In genomic region chr11:78930810-78931209, GRCh38 we compare ENCODE assay signal across 25 cellular contexts.
"Had no signal": no experiment of that assay in that cellular context is flagged by ENCODE, and none has a peak within 500 bp of the region (broad histone marks: within the 10 kb centered on the region; RNA-seq: fewer than 3 reads in every experiment).

No MANE protein-coding gene starts in this region.

- H3K4me3 ChIP-seq: adrenal gland, body of pancreas, left ventricle myocardium inferior, lung, thoracic aorta, upper lobe of right lung had no signal

- H3K27ac Mint-ChIP-seq: activated naive CD4-positive, alpha-beta T cell treated with anti-CD3 and anti-CD28 coated beads for 36 hours; activated naive CD8-positive, alpha-beta T cell treated with anti-CD3 and anti-CD28 coated beads for 36 hours; activated T-cell treated with anti-CD3 and anti-CD28 coated beads, Interleukin-2, amount 50 U/mL, for 72 hours; naive thymus-derived CD4-positive, alpha-beta T cell; T-helper 2 cell treated with Interferon-gamma antibody and Interleukin-4, amounts not matched to agents 5 μg/mL and 100 μg/mL, for 36 hours had no signal

- H3K27me3 ChIP-seq: adrenal gland, body of pancreas, foreskin keratinocyte, upper lobe of right lung had no signal

- DNase-seq: activated CD4-positive, alpha-beta T cell treated with anti-CD3 and anti-CD28 coated beads for 4 hours; activated CD4-positive, alpha-beta T cell treated with anti-CD3 and anti-CD28 coated beads, Interleukin-2, amount 50 U/mL, for 4 hours; activated naive CD4-positive, alpha-beta T cell treated with anti-CD3 and anti-CD28 coated beads for 36 hours; activated naive CD8-positive, alpha-beta T cell treated with anti-CD3 and anti-CD28 coated beads for 36 hours; activated T-cell treated with anti-CD3 and anti-CD28 coated beads for 4 hours; activated T-cell treated with anti-CD3 and anti-CD28 coated beads, Interleukin-2, amount 50 U/mL, for 72 hours; adrenal gland; aorta; body of pancreas; caudate nucleus; cortex of kidney; foreskin keratinocyte; islet precursor cell; left ventricle myocardium inferior; naive thymus-derived CD4-positive, alpha-beta T cell; right cardiac atrium; stimulated activated CD4-positive, alpha-beta T cell treated with anti-CD3 and anti-CD28 coated beads, Interleukin-12 subunit alpha, Interleukin-12 subunit beta, amount 100 ng/mL, for 4 hours; stimulated activated CD4-positive, alpha-beta T cell treated with anti-CD3 and anti-CD28 coated beads, Interleukin-4, amount 100 ng/mL, for 1 hour; stimulated activated naive CD8-positive, alpha-beta T cell treated with anti-CD3 and anti-CD28 coated beads, Interleukin-15, Interleukin-2, amounts not matched to agents 100 U/mL and 50 U/mL, for 24 hours; T-helper 1 cell; upper lobe of right lung had no signal

- H3K36me3 ChIP-seq: adrenal gland, left ventricle myocardium inferior, thoracic aorta, upper lobe of right lung had no signal

- H3K9me3 Mint-ChIP-seq: activated naive CD4-positive, alpha-beta T cell treated with anti-CD3 and anti-CD28 coated beads for 36 hours; activated naive CD8-positive, alpha-beta T cell treated with anti-CD3 and anti-CD28 coated beads for 36 hours; activated T-cell treated with anti-CD3 and anti-CD28 coated beads, Interleukin-2, amount 50 U/mL, for 72 hours; naive thymus-derived CD4-positive, alpha-beta T cell; T-helper 2 cell treated with Interferon-gamma antibody and Interleukin-4, amounts not matched to agents 5 μg/mL and 100 μg/mL, for 36 hours had no signal

- H3K4me1 ChIP-seq: adrenal gland, body of pancreas, foreskin keratinocyte, left ventricle myocardium inferior had no signal

- H3K4me1 Mint-ChIP-seq: activated naive CD8-positive, alpha-beta T cell treated with anti-CD3 and anti-CD28 coated beads for 36 hours had no signal

- H3K27ac ChIP-seq: adrenal gland, body of pancreas, foreskin keratinocyte, left ventricle myocardium inferior, thoracic aorta, upper lobe of right lung had no signal

- H3K36me3 Mint-ChIP-seq: activated naive CD8-positive, alpha-beta T cell treated with anti-CD3 and anti-CD28 coated beads for 36 hours; naive thymus-derived CD4-positive, alpha-beta T cell had no signal

- H3K4me3 Mint-ChIP-seq: activated naive CD4-positive, alpha-beta T cell treated with anti-CD3 and anti-CD28 coated beads for 36 hours; activated naive CD8-positive, alpha-beta T cell treated with anti-CD3 and anti-CD28 coated beads for 36 hours; activated T-cell treated with anti-CD3 and anti-CD28 coated beads, Interleukin-2, amount 50 U/mL, for 72 hours; naive thymus-derived CD4-positive, alpha-beta T cell; T-helper 2 cell treated with Interferon-gamma antibody and Interleukin-4, amounts not matched to agents 5 μg/mL and 100 μg/mL, for 36 hours had no signal

- ATAC-seq: activated T-cell treated with anti-CD3 and anti-CD28 coated beads, Interleukin-2, amount 50 U/mL, for 72 hours; body of pancreas; esophagus mucosa; foreskin keratinocyte; naive thymus-derived CD4-positive, alpha-beta T cell; right cardiac atrium; stimulated activated naive CD8-positive, alpha-beta T cell treated with anti-CD3 and anti-CD28 coated beads, Interleukin-15, Interleukin-2, amounts not matched to agents 100 U/mL and 50 U/mL, for 24 hours; upper lobe of right lung had no signal

- H3K9me3 ChIP-seq: adrenal gland, body of pancreas, left ventricle myocardium inferior, thoracic aorta, upper lobe of right lung had no signal
